12 cellular contexts compared by ENCODE assay signal in the genomic region with DNA sequence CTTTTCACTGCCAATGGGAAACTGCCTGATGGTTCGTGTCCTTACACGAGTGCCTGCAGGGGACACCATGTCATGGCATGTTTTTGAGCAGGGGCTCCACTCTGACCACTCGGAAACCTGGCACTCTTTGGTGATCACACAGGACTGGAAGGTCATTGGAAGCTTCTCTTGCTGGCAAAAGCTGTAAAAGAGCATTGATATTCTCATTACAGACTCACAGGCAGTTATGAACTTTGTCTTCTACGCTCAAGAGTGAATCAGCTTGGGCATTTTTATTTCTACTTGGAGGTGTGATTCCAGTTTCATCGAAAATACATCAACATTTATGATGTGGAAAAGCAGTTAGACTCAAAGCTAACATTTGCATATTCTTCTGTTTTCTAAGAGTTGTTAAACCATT.
DNase-seq lines count a peak whose midpoint lies in the region; TF ChIP-seq lines count a peak whose summit lies in the region.
"Had no signal": no experiment of that assay in that cellular context is flagged by ENCODE, and none has a peak within 500 bp of the region (broad histone marks: within the 10 kb centered on the region; RNA-seq: fewer than 3 reads in every experiment).

No MANE protein-coding gene starts in this region.

- in situ Hi-C loops in ACHN (cut with HindIII; ENCODE audit: low pct_ligation_motif_present, low pct_unique_long_range_greater_than_20kb, low sequenced_read_pairs) = no loop called here

- H3K9me3 ChIP-seq in mesenchymal stem cell (ENCODE audit: control insufficient read depth, low read length) (no peaks in the 10 kb centered on the region), MG63 (no peaks in the 10 kb centered on the region)
- H3K9me3 ChIP-seq: BLaER1 had no signal

- H3K36me3 Mint-ChIP-seq in endothelial cell (ENCODE audit: low read depth, unreplicated experiment) = peaks cover 24% of the 10 kb centered on the region
- H3K36me3 Mint-ChIP-seq in activated T-cell treated with anti-CD3 and anti-CD28 coated beads, Interleukin-2, amount 50 U/mL, for 24 hours (ENCODE audit: low read depth) = no peaks in the 10 kb centered on the region
- H3K36me3 Mint-ChIP-seq: CD4-positive, CD25-positive, alpha-beta regulatory T cell had no signal

- no peak overlapping the region for H3K4me2 ChIP-seq in mesenchymal stem cell (ENCODE audit: low read length, poor library complexity, severe bottlenecking)
- H3K4me2 ChIP-seq: BLaER1 had no signal

- no peak overlapping the region for H3K4me3 ChIP-seq in mesenchymal stem cell (ENCODE audit: insufficient read depth in 1 of 2, low read depth in 1 of 2, low read length in 2 of 2)
- H3K4me3 ChIP-seq in MG63 = no peak overlapping the region
- H3K4me3 ChIP-seq: BLaER1 had no signal

- H2BK120ac ChIP-seq in mesenchymal stem cell (ENCODE audit: low read depth, low read length) = no peak overlapping the region

- H3K36me3 ChIP-seq in mesenchymal stem cell (ENCODE audit: control insufficient read depth in 1 of 2, insufficient read depth in 2 of 2, low read depth in 1 of 2, low read length in 2 of 2) (no peaks in the 10 kb centered on the region), MG63 (no peaks in the 10 kb centered on the region)
- H3K36me3 ChIP-seq: BLaER1 had no signal

- no peak overlapping the region for H3K23ac ChIP-seq in mesenchymal stem cell (ENCODE audit: low read length in 2 of 2)

- H2BK5ac ChIP-seq in mesenchymal stem cell (ENCODE audit: low read depth, low read length, poor library complexity, severe bottlenecking) = no peak overlapping the region

- H3K14ac ChIP-seq in mesenchymal stem cell (ENCODE audit: low read length in 2 of 2) = no peak overlapping the region

- H3K4me1 Mint-ChIP-seq in endothelial cell (ENCODE audit: unreplicated experiment) = peaks cover 30% of the 10 kb centered on the region
- H3K4me1 Mint-ChIP-seq in activated T-cell treated with anti-CD3 and anti-CD28 coated beads, Interleukin-2, amount 50 U/mL, for 24 hours (ENCODE audit: low read depth) = no peaks in the 10 kb centered on the region
- H3K4me1 Mint-ChIP-seq: CD4-positive, CD25-positive, alpha-beta regulatory T cell had no signal

- H3K27me3 ChIP-seq in mesenchymal stem cell (ENCODE audit: control insufficient read depth in 1 of 2, insufficient read depth in 1 of 2, low read length in 2 of 2) = no peaks in the 10 kb centered on the region
- H3K27me3 ChIP-seq in MG63 = no peaks in the 10 kb centered on the region
- H3K27me3 ChIP-seq: BLaER1 had no signal

- peak overlapping the region in 1 of 2 experiments; percentile 17 for H3K18ac ChIP-seq in mesenchymal stem cell (ENCODE audit: low read depth in 1 of 2, low read length in 2 of 2)

- H3K27ac ChIP-seq in VCaP (peak overlapping the region; percentile 70), mesenchymal stem cell (ENCODE audit: low read length, poor library complexity, severe bottlenecking) (no peak overlapping the region)
- H3K27ac ChIP-seq: BLaER1 had no signal

- H3K9me3 Mint-ChIP-seq in endothelial cell (ENCODE audit: unreplicated experiment) = no peaks in the 10 kb centered on the region
- H3K9me3 Mint-ChIP-seq in activated T-cell treated with anti-CD3 and anti-CD28 coated beads, Interleukin-2, amount 50 U/mL, for 24 hours = no peaks in the 10 kb centered on the region

- WGBS in mesenchymal stem cell = 89% methylated on average over 4 of the region's 5 CpGs

- no peak overlapping the region for H3K9ac ChIP-seq in mesenchymal stem cell (ENCODE audit: low read length)
- H3K9ac ChIP-seq: BLaER1 had no signal

- H3K4ac ChIP-seq in mesenchymal stem cell (ENCODE audit: low read depth in 1 of 2, low read length in 2 of 2) = no peak overlapping the region

- no peak overlapping the region for H2BK12ac ChIP-seq in mesenchymal stem cell (ENCODE audit: low read length in 2 of 2)

- H4K8ac ChIP-seq in mesenchymal stem cell (ENCODE audit: low read length) = no peak overlapping the region

- H2BK15ac ChIP-seq in mesenchymal stem cell (ENCODE audit: low read depth, poor library complexity, severe bottlenecking) = peak overlapping the region; percentile 48

- no peaks in the 10 kb centered on the region for H3K27me3 Mint-ChIP-seq in endothelial cell (ENCODE audit: unreplicated experiment)
- no peaks in the 10 kb centered on the region for H3K27me3 Mint-ChIP-seq in activated T-cell treated with anti-CD3 and anti-CD28 coated beads, Interleukin-2, amount 50 U/mL, for 24 hours
- H3K27me3 Mint-ChIP-seq: CD4-positive, CD25-positive, alpha-beta regulatory T cell had no signal

- H3K27ac Mint-ChIP-seq in endothelial cell (ENCODE audit: unreplicated experiment) = peak overlapping the region; percentile 1
- no peak overlapping the region for H3K27ac Mint-ChIP-seq in activated T-cell treated with anti-CD3 and anti-CD28 coated beads, Interleukin-2, amount 50 U/mL, for 24 hours
- H3K27ac Mint-ChIP-seq: CD4-positive, CD25-positive, alpha-beta regulatory T cell; HFFc6 had no signal

- DNase-seq in endothelial cell (ENCODE audit: low spot score) (no peak), mesenchymal stem cell (no peak), MG63 (no peak), ACHN (no peak), RKO (ENCODE audit: low spot score) (no peak)
- no peak for DNase-seq in activated T-cell treated with anti-CD3 and anti-CD28 coated beads, Interleukin-2, amount 50 U/mL, for 24 hours
- DNase-seq: AML-193; CD4-positive, CD25-positive, alpha-beta regulatory T cell; HCEC 1CT; HFFc6 had no signal

- no peaks in the 10 kb centered on the region for H3K4me1 ChIP-seq in mesenchymal stem cell (ENCODE audit: control insufficient read depth, insufficient read depth, low read depth, low read length)

- H4K91ac ChIP-seq in mesenchymal stem cell (ENCODE audit: low read length) = no peak overlapping the region

- no peak overlapping the region for H3K4me3 Mint-ChIP-seq in endothelial cell (ENCODE audit: unreplicated experiment)
- H3K4me3 Mint-ChIP-seq in activated T-cell treated with anti-CD3 and anti-CD28 coated beads, Interleukin-2, amount 50 U/mL, for 24 hours = no peak overlapping the region
- H3K4me3 Mint-ChIP-seq: CD4-positive, CD25-positive, alpha-beta regulatory T cell; HFFc6 had no signal

- H3K79me1 ChIP-seq in mesenchymal stem cell (replicated peaks; ENCODE audit: low read length, poor library complexity, severe bottlenecking) = no peaks in the 10 kb centered on the region

- no peak overlapping the region for H2AK5ac ChIP-seq in mesenchymal stem cell (ENCODE audit: low read length, severe bottlenecking)

- TF ChIP-seq CTCF in VCaP (conservative IDR thresholded peaks at IDR 0.05) (no peak), endothelial cell (IDR thresholded peaks at IDR 0.05; ENCODE audit: unreplicated experiment) (no peak)

- H2AFZ ChIP-seq in mesenchymal stem cell (ENCODE audit: low read depth, low read length) = no peak overlapping the region
